Comparison of ENCODE assay signal across 9 cellular contexts in the genomic region with DNA sequence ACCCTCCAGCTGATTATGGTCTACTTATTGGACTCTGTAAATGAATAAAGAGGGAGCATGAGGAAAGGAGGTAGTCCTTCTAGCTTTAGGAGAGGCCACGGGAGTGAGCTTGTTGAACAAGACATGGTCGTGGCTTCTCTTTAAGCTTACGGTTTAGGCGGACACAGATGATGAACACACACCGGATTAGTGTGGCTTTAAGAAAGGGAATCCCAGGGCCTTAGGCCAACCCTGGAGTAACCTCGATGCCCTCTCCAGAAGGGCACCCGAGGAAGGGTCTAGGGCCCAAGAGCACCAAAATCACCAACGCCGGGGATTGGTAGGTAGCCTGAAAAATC. TPM values are rescaled to one million over a fixed set of nuclear protein-coding genes. Genes with fewer than 3 reads are reported as not detected.
DNase-seq lines count a peak whose midpoint lies in the region; ATAC-seq and TF ChIP-seq lines count a peak whose summit lies in the region.
"Had no signal": no experiment of that assay in that cellular context is flagged by ENCODE, and none has a peak within 500 bp of the region (broad histone marks: within the 10 kb centered on the region; RNA-seq: fewer than 3 reads in every experiment).

No MANE protein-coding gene starts in this region.

- H3K79me2 ChIP-seq in ACC112 (ENCODE audit: control insufficient read depth, insufficient read depth, low read length, unreplicated experiment): peaks cover 20% of the 10 kb centered on the region

- peak overlapping the region; percentile 78 for H2AFZ ChIP-seq in ACC112 (ENCODE audit: low read length, unreplicated experiment)

- H3K36me3 Mint-ChIP-seq in MCF 10A (ENCODE audit: insufficient read depth, unreplicated experiment) (peaks cover 41% of the 10 kb centered on the region), nephron progenitor cell (ENCODE audit: low read depth) (peaks cover 34% of the 10 kb centered on the region)

- no peaks in the 10 kb centered on the region for H3K9me3 Mint-ChIP-seq in MCF 10A (ENCODE audit: unreplicated experiment)
- no peaks in the 10 kb centered on the region for H3K9me3 Mint-ChIP-seq in nephron progenitor cell

- peaks cover 21% of the 10 kb centered on the region for H3K4me1 ChIP-seq in ACC112 (ENCODE audit: control insufficient read depth, insufficient read depth, low read length, unreplicated experiment)

- no peaks in the 10 kb centered on the region for H3K27me3 ChIP-seq in ACC112 (ENCODE audit: insufficient read depth, low read length)
- H3K27me3 ChIP-seq: pancreas had no signal

- H3K4me3 Mint-ChIP-seq in MCF 10A (ENCODE audit: unreplicated experiment) (peak overlapping the region; percentile 84), nephron progenitor cell (peak overlapping the region; percentile 67)

- H3K27me3 Mint-ChIP-seq in MCF 10A (ENCODE audit: insufficient read depth, unreplicated experiment) (no peaks in the 10 kb centered on the region), nephron progenitor cell (ENCODE audit: low read depth, poor library complexity) (peaks cover 9% of the 10 kb centered on the region)

- POLR2A ChIA-PET in MCF 10A (lab: Yijun Ruan, JAX): interaction anchor here (0.6 to 4.1 kb wide), 29 partner anchors 8 to 1202 kb away, joined by 3 to 61 read pairs (median 5); partner anchors contain the start of genes RASL11B and USP46

- DNase-seq in MCF 10A (ENCODE audit: unreplicated experiment) (no peak), nephron progenitor cell (no peak), amniotic stem cell (lab: John Stamatoyannopoulos, UW) (no peak), hippocampal formation (lab: John Stamatoyannopoulos, UW) (no peak), SKM-1 treated with dmso at 0.1 percent for 144 hours (lab: John Stamatoyannopoulos, UW; ENCODE audit: unreplicated experiment) (no peak)

- BruUV-seq in MCF 10A (replicated peaks; lab: Mats Ljungman, UMichigan): no TSS peak

- peak; percentile 9 for ATAC-seq in GM19324 (IDR thresholded peaks at IDR 0.05; ENCODE audit: low FRiP score, unreplicated experiment)
- peak; percentile 1 for ATAC-seq in HG03442 (IDR thresholded peaks at IDR 0.05; ENCODE audit: unreplicated experiment)

- peaks cover 27% of the 10 kb centered on the region for H3K36me3 ChIP-seq in ACC112 (ENCODE audit: insufficient read depth, low read length)

- H3K4me3 ChIP-seq in ACC112 (ENCODE audit: low read depth, low read length): peak overlapping the region; percentile 93

- CTCF ChIA-PET in MCF 10A (lab: Yijun Ruan, JAX): interaction anchor here (0.6 to 2.7 kb wide), 7 partner anchors 9 to 565 kb away, joined by 3 to 29 read pairs (median 3); no protein-coding TSS in a partner anchor

- H3K4me1 Mint-ChIP-seq in MCF 10A (ENCODE audit: insufficient read depth, unreplicated experiment) (peaks cover 20% of the 10 kb centered on the region), nephron progenitor cell (peaks cover 31% of the 10 kb centered on the region)

- TF ChIP-seq CTCF in MCF 10A (IDR thresholded peaks at IDR 0.05; ENCODE audit: unreplicated experiment): no peak
- no peak for TF ChIP-seq CTCF in nephron progenitor cell (IDR thresholded peaks at IDR 0.05)

- no peak overlapping the region for H3K27ac ChIP-seq in ACC112 (ENCODE audit: low read depth, low read length)

- H3K27ac Mint-ChIP-seq in MCF 10A (ENCODE audit: low read depth, unreplicated experiment) (peak overlapping the region; percentile 94), nephron progenitor cell (no peak overlapping the region)

- intact Hi-C loops in MCF 10A (cut with micrococcal nuclease): loop anchor here (1.0 to 5.0 kb wide), 6 partner anchors 39 to 271 kb away; partner anchors contain the start of genes ERVMER34-1 and RASL11B

RNA-seq across cellular contexts. Expression of gene ERVMER34-1, which starts 39.4 kb away (rescaled TPM):
- 6.2 and 6.7 TPM in 2 replicates for total RNA-seq in MCF 10A (2022)

RNA-seq across cellular contexts. Expression of gene USP46, which starts 52.7 kb away (rescaled TPM):
- total RNA-seq in MCF 10A (2022): 16.8 and 23.0 TPM in 2 replicates
